14 cellular contexts compared by ENCODE assay signal in the genomic region with DNA sequence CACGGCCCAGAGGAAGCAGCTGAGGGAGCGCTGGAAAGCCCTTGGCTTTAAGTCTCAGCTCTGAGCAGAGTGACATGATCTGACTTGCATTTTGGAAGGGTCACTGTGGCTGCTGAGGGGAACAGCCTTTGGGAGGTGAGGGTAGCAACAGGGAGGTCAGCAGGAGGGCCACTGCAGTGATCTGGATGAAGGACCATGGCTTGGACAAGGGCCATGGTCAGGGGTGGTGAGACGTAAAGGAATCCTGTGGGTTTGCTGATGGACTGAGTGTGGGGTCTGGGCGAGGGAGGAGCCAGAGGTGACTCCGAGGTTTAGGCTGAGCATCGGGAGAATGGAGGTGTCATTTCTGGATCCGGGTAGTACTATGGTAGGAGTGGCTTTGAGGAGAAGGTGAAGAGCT. TPM values are rescaled to one million over a fixed set of nuclear protein-coding genes. Genes with fewer than 3 reads are reported as not detected.
DNase-seq lines count a peak whose midpoint lies in the region; ATAC-seq and TF ChIP-seq lines count a peak whose summit lies in the region.
"Had no signal": no experiment of that assay in that cellular context is flagged by ENCODE, and none has a peak within 500 bp of the region (broad histone marks: within the 10 kb centered on the region; RNA-seq: fewer than 3 reads in every experiment).

No MANE protein-coding gene starts in this region.

- no peak for TF ChIP-seq POLR2A in body of pancreas (IDR thresholded peaks at IDR 0.05)

- no peak overlapping the region for H3K4me3 ChIP-seq in body of pancreas
- H3K4me3 ChIP-seq: adrenal gland, GM23338 had no signal

- H3K27me3 Mint-ChIP-seq in activated T-cell treated with anti-CD3 and anti-CD28 coated beads, Interleukin-2, amount 50 U/mL, for 24 hours: no peaks in the 10 kb centered on the region
- peaks cover 18% of the 10 kb centered on the region for H3K27me3 Mint-ChIP-seq in endothelial cell (ENCODE audit: unreplicated experiment)
- no peaks in the 10 kb centered on the region for H3K27me3 Mint-ChIP-seq in progenitor cell of endocrine pancreas

- H3K36me3 ChIP-seq in body of pancreas (replicated peaks in 1 of 2; ENCODE audit: insufficient read depth in 1 of 2, low read depth in 2 of 2): peaks cover 17 to 35% of the 10 kb centered on the region in 2 donors

- DNase-seq in activated T-cell treated with anti-CD3 and anti-CD28 coated beads, Interleukin-2, amount 50 U/mL, for 24 hours: no peak
- no peak for DNase-seq in activated T-cell treated with anti-CD3 and anti-CD28 coated beads, Interleukin-2, amount 50 U/mL, for 48 hours
- no peak for DNase-seq in RWPE1 (ENCODE audit: low spot score)
- DNase-seq in endothelial cell (ENCODE audit: low spot score): no peak
- DNase-seq in progenitor cell of endocrine pancreas (ENCODE audit: low spot score, unreplicated experiment): no peak
- DNase-seq in activated CD8-positive, alpha-beta memory T cell treated with anti-CD3 and anti-CD28 coated beads for 24 hours: no peak
- no peak for DNase-seq in body of pancreas
- DNase-seq: adrenal gland, foreskin fibroblast, GDM1, NCI-H748 treated with DMSO at 0.1 percent for 48 hours had no signal

- CTCF ChIA-PET in RWPE1 (lab: Yijun Ruan, JAX): no interaction called here

- no peaks in the 10 kb centered on the region for H3K27me3 ChIP-seq in body of pancreas
- H3K27me3 ChIP-seq: adrenal gland had no signal

- no peak for TF ChIP-seq CTCF in RWPE1 (conservative IDR thresholded peaks at IDR 0.05; ENCODE audit: low read depth)
- TF ChIP-seq CTCF in endothelial cell (IDR thresholded peaks at IDR 0.05; ENCODE audit: unreplicated experiment): no peak
- TF ChIP-seq CTCF in progenitor cell of endocrine pancreas (IDR thresholded peaks at IDR 0.05; ENCODE audit: unreplicated experiment): no peak
- TF ChIP-seq CTCF in body of pancreas (IDR thresholded peaks at IDR 0.05): no peak

- H3K9me3 ChIP-seq in body of pancreas: no peaks in the 10 kb centered on the region
- H3K9me3 ChIP-seq: adrenal gland had no signal

- intact Hi-C loops in body of pancreas (cut with DNase I): no loop called here

- ATAC-seq in GM18909 (IDR thresholded peaks at IDR 0.05; ENCODE audit: poor library complexity, unreplicated experiment): no peak
- no peak for ATAC-seq in body of pancreas

- peak overlapping the region; percentile 25 for H3K27ac ChIP-seq in RWPE1
- no peak overlapping the region for H3K27ac ChIP-seq in body of pancreas
- H3K27ac ChIP-seq: adrenal gland, KMS-11 had no signal

- H3K4me1 ChIP-seq in body of pancreas: peaks cover 4% of the 10 kb centered on the region
- H3K4me1 ChIP-seq: adrenal gland had no signal

- POLR2A ChIA-PET in RWPE1 (lab: Yijun Ruan, JAX; ENCODE audit: low non-redundant PET): no interaction called here

- no peak overlapping the region for H3K4me3 Mint-ChIP-seq in activated T-cell treated with anti-CD3 and anti-CD28 coated beads, Interleukin-2, amount 50 U/mL, for 24 hours
- H3K4me3 Mint-ChIP-seq in endothelial cell (ENCODE audit: unreplicated experiment): peak overlapping the region; percentile 20
- no peak overlapping the region for H3K4me3 Mint-ChIP-seq in progenitor cell of endocrine pancreas (ENCODE audit: low read depth)
- H3K4me3 Mint-ChIP-seq: GM23338 had no signal

- H3K9me3 Mint-ChIP-seq in activated T-cell treated with anti-CD3 and anti-CD28 coated beads, Interleukin-2, amount 50 U/mL, for 24 hours: no peaks in the 10 kb centered on the region
- H3K9me3 Mint-ChIP-seq in endothelial cell (ENCODE audit: unreplicated experiment) (no peaks in the 10 kb centered on the region), progenitor cell of endocrine pancreas (ENCODE audit: low read depth) (no peaks in the 10 kb centered on the region)
- H3K9me3 Mint-ChIP-seq: GM23338 had no signal

- peak overlapping the region; percentile 74 for H3K27ac Mint-ChIP-seq in activated T-cell treated with anti-CD3 and anti-CD28 coated beads, Interleukin-2, amount 50 U/mL, for 24 hours
- H3K27ac Mint-ChIP-seq in endothelial cell (ENCODE audit: unreplicated experiment) (peak overlapping the region; percentile 81), progenitor cell of endocrine pancreas (peak overlapping the region; percentile 57)
- H3K27ac Mint-ChIP-seq: GM23338 had no signal

- H3K36me3 Mint-ChIP-seq in activated T-cell treated with anti-CD3 and anti-CD28 coated beads, Interleukin-2, amount 50 U/mL, for 24 hours (ENCODE audit: low read depth): peaks cover 76% of the 10 kb centered on the region
- peaks cover 40% of the 10 kb centered on the region for H3K36me3 Mint-ChIP-seq in endothelial cell (ENCODE audit: low read depth, unreplicated experiment)
- H3K36me3 Mint-ChIP-seq in progenitor cell of endocrine pancreas (ENCODE audit: insufficient read depth): peaks cover 18% of the 10 kb centered on the region

- WGBS in body of pancreas, 2 donors: 87 to 91% methylated on average over 7 of the region's 7 CpGs

- peaks cover 54% of the 10 kb centered on the region for H3K4me1 Mint-ChIP-seq in activated T-cell treated with anti-CD3 and anti-CD28 coated beads, Interleukin-2, amount 50 U/mL, for 24 hours (ENCODE audit: low read depth)
- peaks cover 14% of the 10 kb centered on the region for H3K4me1 Mint-ChIP-seq in endothelial cell (ENCODE audit: unreplicated experiment)
- no peaks in the 10 kb centered on the region for H3K4me1 Mint-ChIP-seq in progenitor cell of endocrine pancreas (ENCODE audit: low read depth)

RNA-seq across cellular contexts. Expression of a gene that starts 33.3 kb away (rescaled TPM):
- total RNA-seq in endothelial cell (ENCODE audit: unreplicated experiment): 85.9 TPM
- 106 and 117 TPM in 2 replicates for total RNA-seq in progenitor cell of endocrine pancreas
- 100 to 1,000 TPM; 125 to 231 TPM for total RNA-seq in body of pancreas

RNA-seq across cellular contexts. Expression of a gene that starts 57.4 kb away (rescaled TPM):
- total RNA-seq in endothelial cell (ENCODE audit: unreplicated experiment): 107 TPM
- total RNA-seq in progenitor cell of endocrine pancreas: 83.0 and 85.0 TPM in 2 replicates
- 10 to 100 TPM; 49.0 to 76.5 TPM for total RNA-seq in body of pancreas
